In genomic region chr10:8544057-8544380, GRCh38 we compare ENCODE assay signal across 22 cellular contexts.
DNase-seq lines count a peak whose midpoint lies in the region; ATAC-seq and TF ChIP-seq lines count a peak whose summit lies in the region.
"Had no signal": no experiment of that assay in that cellular context is flagged by ENCODE, and none has a peak within 500 bp of the region (broad histone marks: within the 10 kb centered on the region; RNA-seq: fewer than 3 reads in every experiment).

No MANE protein-coding gene starts in this region.

- in situ Hi-C loops in T47D (cut with HindIII; ENCODE audit: low pct_unique_long_range_greater_than_20kb, low sequenced_read_pairs): no loop called here

- 64% methylated on average over 2 of the region's 2 CpGs for WGBS in upper lobe of left lung, 2 donors
- WGBS in aorta, 2 donors: 90 to 91% methylated on average over 2 of the region's 2 CpGs

- H3K9me3 ChIP-seq in upper lobe of left lung: no peaks in the 10 kb centered on the region
- H3K9me3 ChIP-seq in aorta (ENCODE audit: control insufficient read depth, low read length): peaks cover 4% of the 10 kb centered on the region
- H3K9me3 ChIP-seq in ascending aorta: no peaks in the 10 kb centered on the region

- DNase-seq in HL-60 (ENCODE audit: low read depth in 1 of 2, low spot score in 1 of 2) (peak in 1 of 2 experiments; percentile 36), T47D (ENCODE audit: low read depth in 1 of 2, low spot score in 1 of 2) (peak; percentile 42 to 94), left kidney (ENCODE audit: low read depth, low spot score) (peak; percentile 3), upper lobe of left lung (peak in 1 of 2 donors; percentile 65), aorta (no peak), NCI-H524 (lab: John Stamatoyannopoulos, UW) (no peak), ascending aorta (ENCODE audit: low spot score in 2 of 2) (no peak)
- DNase-seq: activated CD4-positive, alpha-beta memory T cell treated with anti-CD3 and anti-CD28 coated beads for 36 hours; activated effector memory CD4-positive, alpha-beta T cell treated with anti-CD3 and anti-CD28 coated beads, Interleukin-2, amount 50 U/mL, for 16 hours; activated naive CD8-positive, alpha-beta T cell treated with anti-CD3 and anti-CD28 coated beads, Interleukin-2, amount 10 ng/mL, durations not matched to agents 7 days and 5 days; CD8-positive, alpha-beta memory T cell; erythroblast; foreskin fibroblast; H9; immature natural killer cell; NCI-H82; stimulated activated naive CD8-positive, alpha-beta T cell treated with anti-CD3 and anti-CD28 coated beads, Interleukin-15, Interleukin-2, amounts not matched to agents 100 U/mL and 50 U/mL, for 24 hours; SW 1271; T1000 had no signal

- peak overlapping the region; percentile 82 for H3K27ac ChIP-seq in HL-60 (replicated peaks)
- no peak overlapping the region for H3K27ac ChIP-seq in upper lobe of left lung
- no peak overlapping the region for H3K27ac ChIP-seq in aorta (ENCODE audit: low read depth in 1 of 2, low read length in 2 of 2)
- H3K27ac ChIP-seq in ascending aorta: no peak overlapping the region
- H3K27ac ChIP-seq: parathyroid adenoma had no signal

- ATAC-seq in upper lobe of left lung (ENCODE audit: low FRiP score in 2 of 2): peak; percentile 24 to 79
- ATAC-seq in aorta (ENCODE audit: low FRiP score): no peak
- ATAC-seq: Right ventricle myocardium inferior; sciatic nerve; stimulated activated naive CD8-positive, alpha-beta T cell treated with anti-CD3 and anti-CD28 coated beads, Interleukin-15, Interleukin-2, amounts not matched to agents 100 U/mL and 50 U/mL, for 24 hours had no signal

- intact Hi-C loops in aorta (cut with DNase I) (no loop called here), ascending aorta (cut with DNase I) (no loop called here)

- TF ChIP-seq EP300 in upper lobe of left lung (IDR thresholded peaks at IDR 0.05): no peak

- peaks cover 0 to 10% (median 0%) of the 10 kb centered on the region in 4 donors for H3K4me1 ChIP-seq in upper lobe of left lung
- no peaks in the 10 kb centered on the region for H3K4me1 ChIP-seq in aorta (ENCODE audit: control insufficient read depth in 1 of 2, insufficient read depth in 2 of 2, low read length in 2 of 2)
- no peaks in the 10 kb centered on the region for H3K4me1 ChIP-seq in ascending aorta
- H3K4me1 ChIP-seq: parathyroid adenoma had no signal

- no peaks in the 10 kb centered on the region for H3K36me3 ChIP-seq in upper lobe of left lung
- H3K36me3 ChIP-seq in aorta (ENCODE audit: control insufficient read depth in 1 of 2, insufficient read depth in 2 of 2, low read length in 1 of 2): no peaks in the 10 kb centered on the region
- no peaks in the 10 kb centered on the region for H3K36me3 ChIP-seq in ascending aorta

- H3K4me3 ChIP-seq in HL-60 (replicated peaks; ENCODE audit: insufficient read depth, low read length) (no peak overlapping the region), upper lobe of left lung (no peak overlapping the region), aorta (ENCODE audit: low read length in 2 of 2) (no peak overlapping the region), ascending aorta (no peak overlapping the region)

- no peak for TF ChIP-seq POLR2A in upper lobe of left lung (IDR thresholded peaks at IDR 0.05)

- TF ChIP-seq CTCF in HL-60 (IDR thresholded peaks at IDR 0.05; ENCODE audit: insufficient read depth, low read length) (no peak), upper lobe of left lung (IDR thresholded peaks at IDR 0.05) (no peak), ascending aorta (IDR thresholded peaks at IDR 0.05) (no peak)

- H3K27me3 ChIP-seq in HL-60 (ENCODE audit: insufficient read depth, poor library complexity, severe bottlenecking): no peaks in the 10 kb centered on the region
- H3K27me3 ChIP-seq in upper lobe of left lung: no peaks in the 10 kb centered on the region
- peaks cover 0 to 1% of the 10 kb centered on the region in 2 donors for H3K27me3 ChIP-seq in aorta (ENCODE audit: control insufficient read depth in 1 of 2, insufficient read depth in 2 of 2, low read length in 1 of 2)
- no peaks in the 10 kb centered on the region for H3K27me3 ChIP-seq in ascending aorta

Comparison
In these comparisons a context has a peak if more than half of its experiments do, and no peak if none do; other contexts are left out.
1. DNase-seq: peak in T47D (2 of 2) and left kidney (single experiment); none in aorta (0 of 2), NCI-H524 (0 of 2) and ascending aorta (0 of 2).